ENCODE assay signal across 9 cellular contexts in the genomic region with DNA sequence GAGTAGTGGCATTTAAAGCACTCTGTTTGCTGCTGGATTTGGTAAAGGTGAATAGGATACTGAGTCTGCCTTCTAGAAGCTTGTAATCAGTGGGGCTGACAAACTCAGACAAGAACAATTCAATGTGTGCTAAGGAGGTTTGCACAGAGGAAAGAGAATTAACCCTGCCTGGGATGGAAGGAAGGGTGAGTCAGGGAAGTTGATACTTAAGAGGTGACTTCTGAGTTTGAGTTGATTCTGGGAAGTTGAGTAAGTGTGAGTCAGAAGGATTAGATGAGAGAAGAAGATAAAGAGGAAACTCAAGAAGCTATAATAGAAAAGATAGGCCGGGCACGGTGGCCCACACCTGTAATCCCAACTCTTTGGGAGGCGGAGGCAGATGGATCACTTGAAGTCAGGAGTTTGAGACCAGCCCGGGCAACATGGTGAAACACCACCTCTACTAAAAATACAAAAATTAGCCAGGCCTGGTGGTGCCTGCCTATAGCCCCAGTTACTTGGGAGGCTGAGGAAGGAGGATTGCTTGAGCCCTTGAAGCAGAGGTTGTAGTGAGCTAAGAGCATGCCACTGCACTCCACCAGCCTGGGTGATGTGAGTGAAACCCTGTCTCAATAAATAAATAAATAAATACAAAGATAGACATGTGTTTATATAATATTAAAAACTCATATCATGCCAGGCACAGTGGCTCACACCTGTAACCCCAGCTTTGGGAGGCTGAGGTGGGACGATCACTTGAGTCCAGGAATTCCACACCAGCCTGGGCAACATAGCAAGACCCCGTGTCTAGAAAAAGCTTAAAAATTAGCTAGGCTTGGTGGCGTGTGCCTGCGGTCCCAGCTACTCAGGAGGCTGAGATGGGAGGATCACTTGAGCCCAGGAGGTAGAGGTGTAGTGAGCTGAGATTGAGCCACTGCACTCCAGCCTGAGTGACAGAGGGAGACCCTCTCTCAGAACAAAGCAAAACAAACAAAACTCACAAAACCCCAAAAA.
DNase-seq lines count a peak whose midpoint lies in the region; ATAC-seq and TF ChIP-seq lines count a peak whose summit lies in the region.
"Had no signal": no experiment of that assay in that cellular context is flagged by ENCODE, and none has a peak within 500 bp of the region (broad histone marks: within the 10 kb centered on the region; RNA-seq: fewer than 3 reads in every experiment).

No MANE protein-coding gene starts in this region.

- no peaks in the 10 kb centered on the region for H3K36me3 ChIP-seq in GM23248 (ENCODE audit: low read depth)
- no peaks in the 10 kb centered on the region for H3K36me3 ChIP-seq in neural progenitor cell
- H3K36me3 ChIP-seq: ovary had no signal

- TF ChIP-seq CTCF in fibroblast of mammary gland (conservative IDR thresholded peaks at IDR 0.05; ENCODE audit: control insufficient read depth, insufficient read depth, low read depth, low read length) (no peak), neural progenitor cell (IDR thresholded peaks at IDR 0.05) (no peak)

- H3K79me2 ChIP-seq in GM23248 (ENCODE audit: insufficient read depth) (no peaks in the 10 kb centered on the region), neural progenitor cell (ENCODE audit: low read depth) (no peaks in the 10 kb centered on the region)

- H3K27me3 Mint-ChIP-seq in neural progenitor cell (ENCODE audit: insufficient read depth, low read depth) = peaks cover 2% of the 10 kb centered on the region

- peaks cover 29% of the 10 kb centered on the region for H3K4me1 ChIP-seq in GM23248 (ENCODE audit: insufficient read depth)
- peaks cover 8% of the 10 kb centered on the region for H3K4me1 ChIP-seq in neural progenitor cell

- H3K36me3 Mint-ChIP-seq in neural progenitor cell = no peaks in the 10 kb centered on the region

- H3K9ac ChIP-seq in GM23248 = no peak overlapping the region
- H3K9ac ChIP-seq in neural progenitor cell = no peak overlapping the region

- H3F3A ChIP-seq in GM23248 (ENCODE audit: insufficient read depth) (peaks cover 36% of the 10 kb centered on the region), neural progenitor cell (ENCODE audit: low read depth) (no peaks in the 10 kb centered on the region)

- H4K20me1 ChIP-seq in GM23248 (ENCODE audit: insufficient read depth) (no peaks in the 10 kb centered on the region), neural progenitor cell (ENCODE audit: low read depth) (no peaks in the 10 kb centered on the region)

- H3K27ac Mint-ChIP-seq in neural progenitor cell = no peak overlapping the region

- no peak overlapping the region for H3K4me3 ChIP-seq in GM23248
- no peak overlapping the region for H3K4me3 ChIP-seq in fibroblast of mammary gland (ENCODE audit: control insufficient read depth, low read depth, low read length)
- H3K4me3 ChIP-seq in neural progenitor cell = no peak overlapping the region
- H3K4me3 ChIP-seq: ovary had no signal

- H3K9me2 ChIP-seq in GM23248 (ENCODE audit: insufficient read depth) = no peaks in the 10 kb centered on the region

- H3K27ac ChIP-seq in GM23248 (peak overlapping the region; percentile 55), neural progenitor cell (no peak overlapping the region)
- H3K27ac ChIP-seq: ovary had no signal

- DNase-seq in 8988T (peak; percentile 27), GM23248 (peak; percentile 93), fibroblast of mammary gland (ENCODE audit: low read depth) (peak; percentile 97), head of caudate nucleus (no peak), neural progenitor cell (ENCODE audit: low spot score) (no peak)
- DNase-seq: ovary had no signal

- intact Hi-C loops in head of caudate nucleus (cut with DNase I) = no loop called here

- peak; percentile 58; the same call in 2 of the 3 replicates for ATAC-seq in SK-N-SH treated with all-trans-retinoic acid at 6 μM for 48 hours
- no peak for ATAC-seq in GM21825 (IDR thresholded peaks at IDR 0.05; ENCODE audit: unreplicated experiment)
- ATAC-seq in HG02884 (IDR thresholded peaks at IDR 0.05; ENCODE audit: unreplicated experiment) = no peak

- H2AFZ ChIP-seq in GM23248 = no peak overlapping the region
- H2AFZ ChIP-seq in neural progenitor cell (replicated peaks) = no peak overlapping the region

- H3K4me2 ChIP-seq in GM23248 (ENCODE audit: unreplicated experiment) (peak overlapping the region; percentile 5), neural progenitor cell (no peak overlapping the region)

- H3K27me3 ChIP-seq in GM23248 (replicated peaks; ENCODE audit: insufficient read depth) (no peaks in the 10 kb centered on the region), neural progenitor cell (no peaks in the 10 kb centered on the region)
- H3K27me3 ChIP-seq: ovary had no signal

- no peaks in the 10 kb centered on the region for H3K9me3 Mint-ChIP-seq in neural progenitor cell

- in situ Hi-C loops in GM23248 (cut with MboI) = no loop called here

- 65 to 72% methylated on average over 8 of the region's 8 CpGs for WGBS in GM23248 (ENCODE audit: low coverage in 1 of 2, low lambda C conversion rate in 2 of 2, missing lambda C conversion rate in 2 of 2), 2 experiments

- H3K4me3 Mint-ChIP-seq in neural progenitor cell = no peak overlapping the region

- no peaks in the 10 kb centered on the region for H3K4me1 Mint-ChIP-seq in neural progenitor cell

- H3K9me3 ChIP-seq in GM23248 (ENCODE audit: low read depth) (no peaks in the 10 kb centered on the region), neural progenitor cell (ENCODE audit: low read depth) (no peaks in the 10 kb centered on the region)
- H3K9me3 ChIP-seq: ovary had no signal

TF ChIP-seq in SK-N-SH treated with all-trans-retinoic acid at 6 μM for 48 hours, 23 proteins besides CTCF, POLR2A, EP300 and RAD21 (continues in another document):
- TF ChIP-seq CREB5 (CRISPR knock-in tag; IDR thresholded peaks at IDR 0.05; ENCODE audit: low read depth) (no peak), POU6F1 (CRISPR knock-in tag; IDR thresholded peaks at IDR 0.05; ENCODE audit: borderline replicate concordance, low read depth) (no peak), ZNF565 (CRISPR knock-in tag; conservative IDR thresholded peaks at IDR 0.05; ENCODE audit: low read depth) (no peak)
- TF ChIP-seq, protein P1, sequence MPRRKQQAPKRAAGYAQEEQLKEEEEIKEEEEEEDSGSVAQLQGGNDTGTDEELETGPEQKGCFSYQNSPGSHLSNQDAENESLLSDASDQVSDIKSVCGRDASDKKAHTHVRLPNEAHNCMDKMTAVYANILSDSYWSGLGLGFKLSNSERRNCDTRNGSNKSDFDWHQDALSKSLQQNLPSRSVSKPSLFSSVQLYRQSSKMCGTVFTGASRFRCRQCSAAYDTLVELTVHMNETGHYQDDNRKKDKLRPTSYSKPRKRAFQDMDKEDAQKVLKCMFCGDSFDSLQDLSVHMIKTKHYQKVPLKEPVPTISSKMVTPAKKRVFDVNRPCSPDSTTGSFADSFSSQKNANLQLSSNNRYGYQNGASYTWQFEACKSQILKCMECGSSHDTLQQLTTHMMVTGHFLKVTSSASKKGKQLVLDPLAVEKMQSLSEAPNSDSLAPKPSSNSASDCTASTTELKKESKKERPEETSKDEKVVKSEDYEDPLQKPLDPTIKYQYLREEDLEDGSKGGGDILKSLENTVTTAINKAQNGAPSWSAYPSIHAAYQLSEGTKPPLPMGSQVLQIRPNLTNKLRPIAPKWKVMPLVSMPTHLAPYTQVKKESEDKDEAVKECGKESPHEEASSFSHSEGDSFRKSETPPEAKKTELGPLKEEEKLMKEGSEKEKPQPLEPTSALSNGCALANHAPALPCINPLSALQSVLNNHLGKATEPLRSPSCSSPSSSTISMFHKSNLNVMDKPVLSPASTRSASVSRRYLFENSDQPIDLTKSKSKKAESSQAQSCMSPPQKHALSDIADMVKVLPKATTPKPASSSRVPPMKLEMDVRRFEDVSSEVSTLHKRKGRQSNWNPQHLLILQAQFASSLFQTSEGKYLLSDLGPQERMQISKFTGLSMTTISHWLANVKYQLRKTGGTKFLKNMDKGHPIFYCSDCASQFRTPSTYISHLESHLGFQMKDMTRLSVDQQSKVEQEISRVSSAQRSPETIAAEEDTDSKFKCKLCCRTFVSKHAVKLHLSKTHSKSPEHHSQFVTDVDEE (CRISPR knock-in tag; IDR thresholded peaks at IDR 0.05) = no peak

Comparison
In these comparisons a context has a peak if more than half of its experiments do, and no peak if none do; other contexts are left out.
1. DNase-seq: peak in 8988T (single experiment), GM23248 (single experiment) and fibroblast of mammary gland (single experiment); none in head of caudate nucleus (0 of 42) and neural progenitor cell (single experiment).